In genomic region chr1:37267111-37267835, GRCh38 we compare ENCODE assay signal across 18 cellular contexts.
DNase-seq lines count a peak whose midpoint lies in the region; ATAC-seq and TF ChIP-seq lines count a peak whose summit lies in the region.
"Had no signal": no experiment of that assay in that cellular context is flagged by ENCODE, and none has a peak within 500 bp of the region (broad histone marks: within the 10 kb centered on the region; RNA-seq: fewer than 3 reads in every experiment).

No MANE protein-coding gene starts in this region.

- no peaks in the 10 kb centered on the region for H3K79me2 ChIP-seq in neural cell (replicated peaks; ENCODE audit: insufficient read depth, low read length)
- H3K79me2 ChIP-seq: hepatocyte had no signal

- H3K9me3 ChIP-seq in neural cell (ENCODE audit: low read length) = no peaks in the 10 kb centered on the region
- H3K9me3 ChIP-seq: body of pancreas, left lung, thyroid gland had no signal

- H3K4me3 ChIP-seq in neural cell (ENCODE audit: low read length) = no peak overlapping the region
- H3K4me3 ChIP-seq: body of pancreas, hepatocyte, left lung, thyroid gland had no signal

- no peaks in the 10 kb centered on the region for H3F3A ChIP-seq in neural cell (ENCODE audit: insufficient read depth, low read length, poor library complexity, severe bottlenecking)

- in situ Hi-C loops in G401 (cut with HindIII; ENCODE audit: low sequenced_read_pairs) = no loop called here

- TF ChIP-seq CTCF in neural cell (IDR thresholded peaks at IDR 0.05; ENCODE audit: poor library complexity, severe bottlenecking) = no peak

- DNase-seq in ELF-1 (ENCODE audit: low read depth, low spot score) (peak; percentile 32), NCI-H1105 treated with DMSO at 0.1 percent for 48 hours (lab: John Stamatoyannopoulos, UW) (peak; percentile 21), RPMI7951 (ENCODE audit: low read depth) (peak; percentile 5), G401 (ENCODE audit: low spot score) (no peak), midbrain (lab: John Stamatoyannopoulos, UW) (no peak)
- DNase-seq: activated CD8-positive, alpha-beta memory T cell treated with anti-CD3 and anti-CD28 coated beads, Interleukin-2, amount 50 U/mL, for 4 hours; activated naive CD4-positive, alpha-beta T cell treated with anti-CD3 and anti-CD28 coated beads for 36 hours; body of pancreas; CD4-positive, alpha-beta T cell; dermis blood vessel endothelial cell; Kasumi-1; left lung; naive thymus-derived CD8-positive, alpha-beta T cell; stimulated activated CD4-positive, alpha-beta T cell treated with anti-CD3 and anti-CD28 coated beads, Interleukin-2, amount 100 ng/mL, for 24 hours; thyroid gland had no signal

- H4K20me1 ChIP-seq in neural cell (ENCODE audit: insufficient read depth) = no peaks in the 10 kb centered on the region

- H3K9ac ChIP-seq in neural cell (ENCODE audit: low read length) = no peak overlapping the region

- H3K27ac ChIP-seq in neural cell (ENCODE audit: low read length) = no peak overlapping the region
- H3K27ac ChIP-seq: body of pancreas, hepatocyte, left lung, thyroid gland had no signal

- TF ChIP-seq EP300 in neural cell (conservative IDR thresholded peaks at IDR 0.05; ENCODE audit: poor library complexity, severe bottlenecking) = no peak

- no peak overlapping the region for H3K4me2 ChIP-seq in neural cell (ENCODE audit: low read length)
- H3K4me2 ChIP-seq: hepatocyte had no signal

- no peaks in the 10 kb centered on the region for H3K9me2 ChIP-seq in neural cell (ENCODE audit: insufficient read depth, low read length)

- H3K27me3 ChIP-seq in neural cell (ENCODE audit: insufficient read depth, low read depth, low read length) = no peaks in the 10 kb centered on the region
- H3K27me3 ChIP-seq: body of pancreas, hepatocyte, thyroid gland had no signal

- no peak overlapping the region for H2AFZ ChIP-seq in neural cell (ENCODE audit: low read depth, low read length)
- H2AFZ ChIP-seq: hepatocyte had no signal

- ATAC-seq in GM19328 (IDR thresholded peaks at IDR 0.05; ENCODE audit: unreplicated experiment) = no peak
- ATAC-seq: body of pancreas; left lung; naive thymus-derived CD8-positive, alpha-beta T cell had no signal

- no peak for TF ChIP-seq RAD21 in neural cell (conservative IDR thresholded peaks at IDR 0.05)

- H3K36me3 ChIP-seq in neural cell (ENCODE audit: insufficient read depth, low read length) = no peaks in the 10 kb centered on the region
- H3K36me3 ChIP-seq: left lung, thyroid gland had no signal

TF ChIP-seq in neural cell, 6 proteins besides CTCF, POLR2A, EP300 and RAD21:
- TF ChIP-seq EZH2 (IDR thresholded peaks at IDR 0.05; ENCODE audit: borderline replicate concordance, insufficient read depth, low read length, poor library complexity, severe bottlenecking) = no peak
- no peak for TF ChIP-seq TAF1 (IDR thresholded peaks at IDR 0.05; ENCODE audit: low read depth)
- TF ChIP-seq SMC3 (conservative IDR thresholded peaks at IDR 0.05; ENCODE audit: poor library complexity) = peak; percentile 12
- TF ChIP-seq REST (IDR thresholded peaks at IDR 0.05; ENCODE audit: borderline replicate concordance) = no peak
- TF ChIP-seq MXI1 (conservative IDR thresholded peaks at IDR 0.05; ENCODE audit: poor library complexity, severe bottlenecking) = no peak
- TF ChIP-seq POLR2AphosphoS5 (IDR thresholded peaks at IDR 0.05) = no peak

Comparison
In these comparisons a context has a peak if more than half of its experiments do, and no peak if none do; other contexts are left out.
1. DNase-seq: peak in ELF-1 (single experiment), NCI-H1105 treated with DMSO at 0.1 percent for 48 hours (single experiment) and RPMI7951 (single experiment); none in G401 (single experiment) and midbrain (single experiment).